In genomic region chr10:44492678-44493077, GRCh38 we compare ENCODE assay signal across 31 cellular contexts.
"Had no signal": no experiment of that assay in that cellular context is flagged by ENCODE, and none has a peak within 500 bp of the region (broad histone marks: within the 10 kb centered on the region; RNA-seq: fewer than 3 reads in every experiment).

No MANE protein-coding gene starts in this region.

- H3K27ac ChIP-seq: neural progenitor cell, ovary, parathyroid adenoma, psoas muscle, skin epidermis, spleen, suprapubic skin, testis, tibial artery, transverse colon, upper lobe of right lung, uterus had no signal

- H3K27me3 ChIP-seq: neural progenitor cell, ovary, spleen, suprapubic skin, testis, tibial artery, transverse colon, upper lobe of right lung, uterus had no signal

- H3K36me3 Mint-ChIP-seq: natural killer cell; neural progenitor cell; stimulated activated memory B cell treated with anti-CD40 and anti-IgM and Interleukin-4, amounts not matched to agents 10 μg/mL and 1 μg/mL and 100 μg/mL, for 72 hours; type B pancreatic cell had no signal

- H2AFZ ChIP-seq: neural progenitor cell, parathyroid adenoma had no signal

- H3K27me3 Mint-ChIP-seq: progenitor cell of endocrine pancreas; stimulated activated memory B cell treated with anti-CD40 and anti-IgM and Interleukin-4, amounts not matched to agents 10 μg/mL and 1 μg/mL and 100 μg/mL, for 72 hours had no signal

- H3K4me1 ChIP-seq: neural progenitor cell, parathyroid adenoma, psoas muscle, spleen, suprapubic skin, testis, tibial artery, transverse colon, upper lobe of right lung, uterus had no signal

- ATAC-seq: natural killer cell; psoas muscle; right cardiac atrium; sciatic nerve; stimulated activated memory B cell treated with anti-CD40 and anti-IgM and Interleukin-4, amounts not matched to agents 10 μg/mL and 1 μg/mL and 100 μg/mL, for 72 hours; stimulated activated naive CD8-positive, alpha-beta T cell treated with anti-CD3 and anti-CD28 coated beads, Interleukin-15, amount 100 ng/mL, for 72 hours; stimulated activated naive CD8-positive, alpha-beta T cell treated with anti-CD3 and anti-CD28 coated beads, Interleukin-15, Interleukin-2, amounts not matched to agents 100 U/mL and 50 U/mL, for 24 hours; upper lobe of right lung had no signal

- H3K4me2 ChIP-seq: neural progenitor cell, smooth muscle cell had no signal

- H3K4me3 ChIP-seq: neural progenitor cell, ovary, psoas muscle, skin epidermis, smooth muscle cell, spleen, suprapubic skin, testis, tibial artery, transverse colon, upper lobe of right lung, uterus had no signal

- DNase-seq: natural killer cell; occipital lobe; ovary; posterior cingulate gyrus; psoas muscle; right cardiac atrium; spleen; stimulated activated CD4-positive, alpha-beta T cell treated with anti-CD3 and anti-CD28 coated beads, Interleukin-12 subunit alpha, Interleukin-12 subunit beta, amount 100 ng/mL, for 4 hours; stimulated activated CD4-positive, alpha-beta T cell treated with anti-CD3 and anti-CD28 coated beads, Interleukin-1b, Interleukin-23, amount 100 ng/mL, for 48 hours; stimulated activated CD4-positive, alpha-beta T cell treated with anti-CD3 and anti-CD28 coated beads, Interleukin-4, amount 100 ng/mL, for 1 hour; stimulated activated CD4-positive, alpha-beta T cell treated with anti-CD3 and anti-CD28 coated beads, Interleukin-4, amount 100 ng/mL, for 4 hours; stimulated activated CD8-positive, alpha-beta memory T cell treated with anti-CD3 and anti-CD28 coated beads, Interleukin-4, amount 100 ng/mL, for 48 hours; stimulated activated naive CD4-positive, alpha-beta T cell; stimulated activated naive CD8-positive, alpha-beta T cell treated with anti-CD3 and anti-CD28 coated beads, Interleukin-15, amount 100 ng/mL, for 72 hours; stimulated activated naive CD8-positive, alpha-beta T cell treated with anti-CD3 and anti-CD28 coated beads, Interleukin-15, Interleukin-2, amounts not matched to agents 100 U/mL and 50 U/mL, for 24 hours; substantia nigra; testis; tibial artery; transverse colon; upper lobe of right lung; uterus had no signal

- H3K4me1 Mint-ChIP-seq: natural killer cell; nephron; neural progenitor cell; stimulated activated memory B cell treated with anti-CD40 and anti-IgM and Interleukin-4, amounts not matched to agents 10 μg/mL and 1 μg/mL and 100 μg/mL, for 72 hours; stimulated activated naive CD8-positive, alpha-beta T cell treated with anti-CD3 and anti-CD28 coated beads, Interleukin-15, amount 100 ng/mL, for 72 hours had no signal

- H3K36me3 ChIP-seq: neural progenitor cell, ovary, spleen, suprapubic skin, tibial artery, transverse colon, upper lobe of right lung, uterus had no signal

- H3K79me2 ChIP-seq: parathyroid adenoma had no signal

- H3K27ac Mint-ChIP-seq: natural killer cell; nephron; neural progenitor cell; progenitor cell of endocrine pancreas; stimulated activated memory B cell treated with anti-CD40 and anti-IgM and Interleukin-4, amounts not matched to agents 10 μg/mL and 1 μg/mL and 100 μg/mL, for 72 hours; stimulated activated naive CD8-positive, alpha-beta T cell treated with anti-CD3 and anti-CD28 coated beads, Interleukin-15, amount 100 ng/mL, for 72 hours; type B pancreatic cell had no signal

- H3K9me3 ChIP-seq: ovary, psoas muscle, suprapubic skin, testis, tibial artery, transverse colon, upper lobe of right lung, uterus had no signal

- H3K4me3 Mint-ChIP-seq: natural killer cell; nephron; neural progenitor cell; stimulated activated memory B cell treated with anti-CD40 and anti-IgM and Interleukin-4, amounts not matched to agents 10 μg/mL and 1 μg/mL and 100 μg/mL, for 72 hours; stimulated activated naive CD8-positive, alpha-beta T cell treated with anti-CD3 and anti-CD28 coated beads, Interleukin-15, amount 100 ng/mL, for 72 hours; type B pancreatic cell had no signal
